ENCODE assay signal across 8 cellular contexts in genomic region chr1:114282751-114283403, GRCh38.
A peak's percentile ranks its signal among the peaks of the same experiment; 100 is the strongest.
DNase-seq lines count a peak whose midpoint lies in the region; ATAC-seq and TF ChIP-seq lines count a peak whose summit lies in the region.

No MANE protein-coding gene starts in this region.

- no peaks in the 10 kb centered on the region for H3K36me3 Mint-ChIP-seq in GM23338 (ENCODE audit: low read depth)

- TF ChIP-seq POLR2A in suprapubic skin (IDR thresholded peaks at IDR 0.05), result no peak

- WGBS in suprapubic skin, result 33% methylated on average over 7 of the region's 7 CpGs

- H3K79me2 ChIP-seq in GM23338 (replicated peaks; ENCODE audit: insufficient read depth) (no peaks in the 10 kb centered on the region), Loucy (ENCODE audit: insufficient read depth, low read length) (no peaks in the 10 kb centered on the region)

- no peak overlapping the region for H3K27ac Mint-ChIP-seq in GM23338

- H3K9ac ChIP-seq in Loucy (ENCODE audit: low read depth, low read length, poor library complexity, severe bottlenecking), result no peak overlapping the region

- H2AFZ ChIP-seq in GM23338 (no peak overlapping the region), Loucy (ENCODE audit: low read length) (peak overlapping the region; percentile 42)

- TF ChIP-seq CTCF in GM23338 (conservative IDR thresholded peaks at IDR 0.05; ENCODE audit: low read depth in 2 of 2) (peak; percentile 88 to 95), Loucy (conservative IDR thresholded peaks at IDR 0.05; ENCODE audit: low read length) (peak; percentile 88), fibroblast of the aortic adventitia (IDR thresholded peaks at IDR 0.05; ENCODE audit: insufficient read depth, low read length) (peak; percentile 92), neutrophil (IDR thresholded peaks at IDR 0.05) (peak; percentile 79), suprapubic skin (IDR thresholded peaks at IDR 0.05) (peak; percentile 79 to 82)

- ATAC-seq in GM23338, result peak; percentile 99

- H3K4me1 ChIP-seq in GM23338 (ENCODE audit: insufficient read depth), result peaks cover 9% of the 10 kb centered on the region
- H3K4me1 ChIP-seq in Loucy (ENCODE audit: insufficient read depth, low read length, poor library complexity, severe bottlenecking), result no peaks in the 10 kb centered on the region
- H3K4me1 ChIP-seq in neutrophil (ENCODE audit: control insufficient read depth in 1 of 2, insufficient read depth in 1 of 2, low read depth in 1 of 2, low read length in 1 of 2), result no peaks in the 10 kb centered on the region
- H3K4me1 ChIP-seq in suprapubic skin, result no peaks in the 10 kb centered on the region

- H3K4me3 ChIP-seq in GM23338, result no peak overlapping the region
- no peak overlapping the region for H3K4me3 ChIP-seq in Loucy (ENCODE audit: low read length, poor library complexity, severe bottlenecking)
- H3K4me3 ChIP-seq in fibroblast of the aortic adventitia (ENCODE audit: low read depth, low read length), result no peak overlapping the region
- H3K4me3 ChIP-seq in neutrophil (ENCODE audit: low read depth in 1 of 2, low read length in 1 of 2), result no peak overlapping the region
- H3K4me3 ChIP-seq in suprapubic skin, result no peak overlapping the region

- H3F3A ChIP-seq in GM23338 (replicated peaks; ENCODE audit: low read depth) (no peaks in the 10 kb centered on the region), Loucy (ENCODE audit: low read depth) (no peaks in the 10 kb centered on the region)

- H3K9me3 ChIP-seq in Loucy (ENCODE audit: insufficient read depth, low read depth, low read length) (no peaks in the 10 kb centered on the region), neutrophil (no peaks in the 10 kb centered on the region), suprapubic skin (no peaks in the 10 kb centered on the region)

- peaks cover 11% of the 10 kb centered on the region for H3K4me1 Mint-ChIP-seq in GM23338

- no peaks in the 10 kb centered on the region for H3K27me3 ChIP-seq in GM23338 (ENCODE audit: insufficient read depth)
- H3K27me3 ChIP-seq in Loucy (ENCODE audit: insufficient read depth, low read length, poor library complexity, severe bottlenecking), result no peaks in the 10 kb centered on the region
- peaks cover 50% of the 10 kb centered on the region for H3K27me3 ChIP-seq in neutrophil
- H3K27me3 ChIP-seq in suprapubic skin, result no peaks in the 10 kb centered on the region

- no peaks in the 10 kb centered on the region for H4K20me1 ChIP-seq in GM23338 (replicated peaks; ENCODE audit: insufficient read depth)
- H4K20me1 ChIP-seq in Loucy (ENCODE audit: insufficient read depth, low read length, poor library complexity, severe bottlenecking), result no peaks in the 10 kb centered on the region

- TF ChIP-seq EP300 in suprapubic skin (IDR thresholded peaks at IDR 0.05), result no peak

- no peak overlapping the region for H3K4me2 ChIP-seq in GM23338
- no peak overlapping the region for H3K4me2 ChIP-seq in Loucy (ENCODE audit: low read depth, low read length, poor library complexity, severe bottlenecking)

- H3K36me3 ChIP-seq in GM23338 (ENCODE audit: insufficient read depth) (no peaks in the 10 kb centered on the region), Loucy (ENCODE audit: insufficient read depth, low read length) (no peaks in the 10 kb centered on the region), neutrophil (no peaks in the 10 kb centered on the region), suprapubic skin (no peaks in the 10 kb centered on the region)

- no peak overlapping the region for H3K4me3 Mint-ChIP-seq in GM23338

- H3K27ac ChIP-seq in GM23338 (ENCODE audit: low read depth) (no peak overlapping the region), neutrophil (no peak overlapping the region), suprapubic skin (no peak overlapping the region)

- no peaks in the 10 kb centered on the region for H3K9me2 ChIP-seq in GM23338 (ENCODE audit: insufficient read depth)
- H3K9me2 ChIP-seq in Loucy (replicated peaks; ENCODE audit: low read depth, low read length), result no peaks in the 10 kb centered on the region

- DNase-seq in EH (ENCODE audit: low read depth) (peak; percentile 86), GM23338 (ENCODE audit: low spot score) (peak; percentile 95), RKO (ENCODE audit: low spot score) (peak; percentile 84), activated T-helper 1 cell treated with Interleukin-2 at 50 U/mL for 16 hours (ENCODE audit: low read depth) (peak; percentile 60), fibroblast of the aortic adventitia (ENCODE audit: low read depth) (peak; percentile 94), suprapubic skin (ENCODE audit: low spot score in 2 of 2) (peak; percentile 87 to 92)

- H3K27me3 Mint-ChIP-seq in GM23338 (ENCODE audit: insufficient read depth, low read depth, poor library complexity), result peaks cover 2% of the 10 kb centered on the region

- H3K9me3 Mint-ChIP-seq in GM23338, result no peaks in the 10 kb centered on the region

TF ChIP-seq in GM23338, 12 proteins besides CTCF, POLR2A, EP300 and RAD21 (continues in another document):
- TF ChIP-seq ZNF462 (CRISPR knock-in tag; IDR thresholded peaks at IDR 0.05) (no peak), ETS1 (IDR thresholded peaks at IDR 0.05) (no peak), STAT1 (IDR thresholded peaks at IDR 0.05; ENCODE audit: unreplicated experiment) (no peak), ZNF331 (CRISPR knock-in tag; IDR thresholded peaks at IDR 0.05; ENCODE audit: low read depth) (no peak)
